ENCODE assay signal across 17 cellular contexts in the genomic region with DNA sequence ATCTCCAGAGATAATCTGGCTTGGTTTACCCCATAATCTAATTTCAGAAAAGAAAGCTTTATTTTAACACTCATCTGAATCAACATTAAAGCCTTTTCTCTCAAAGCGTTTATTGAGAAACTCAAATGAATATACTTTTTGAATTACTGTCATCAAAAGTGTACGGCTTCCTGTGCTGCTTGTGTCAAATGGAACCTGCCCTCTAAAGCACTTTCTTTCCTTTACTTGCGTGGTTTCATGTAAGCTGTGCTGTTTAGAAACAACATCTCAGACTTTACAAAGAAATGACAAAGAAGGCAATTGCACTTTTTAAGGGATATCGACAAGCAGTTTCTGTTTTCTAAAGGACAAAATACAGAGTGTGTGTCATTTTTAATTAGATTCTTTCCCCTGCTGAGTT. TPM values are rescaled to one million over a fixed set of nuclear protein-coding genes. Genes with fewer than 3 reads are reported as not detected.
DNase-seq lines count a peak whose midpoint lies in the region; ATAC-seq, FAIRE-seq and TF ChIP-seq lines count a peak whose summit lies in the region.
"Had no signal": no experiment of that assay in that cellular context is flagged by ENCODE, and none has a peak within 500 bp of the region (broad histone marks: within the 10 kb centered on the region; RNA-seq: fewer than 3 reads in every experiment).

No MANE protein-coding gene starts in this region.

- intact Hi-C loops in mammary epithelial cell (cut with micrococcal nuclease), result no loop called here
- intact Hi-C loops in breast epithelium (cut with DNase I; ENCODE audit: low total_unique reads), result no loop called here

- ATAC-seq in SK-N-SH treated with all-trans-retinoic acid at 6 μM for 48 hours, result no peak
- ATAC-seq: Right ventricle myocardium inferior had no signal

- in situ Hi-C loops in mammary epithelial cell (cut with MboI; ENCODE audit: low sequenced_read_pairs in 2 of 2), result no loop called here

- H3K4me2 ChIP-seq in mammary epithelial cell (ENCODE audit: insufficient read depth, low read depth, low read length), result no peak overlapping the region
- H3K4me2 ChIP-seq in astrocyte (ENCODE audit: low read length), result peak overlapping the region; percentile 16

- H2AFZ ChIP-seq in mammary epithelial cell (ENCODE audit: low read depth, low read length), result no peak overlapping the region
- H2AFZ ChIP-seq in astrocyte (ENCODE audit: low read depth, low read length), result no peak overlapping the region

- no peak overlapping the region for H3K27ac Mint-ChIP-seq in astrocyte (ENCODE audit: unreplicated experiment)

- H3K4me3 ChIP-seq in mammary epithelial cell (replicated peaks in 1 of 3; ENCODE audit: insufficient read depth in 1 of 3, low read depth in 2 of 3, low read length in 3 of 3), result no peak overlapping the region
- no peak overlapping the region for H3K4me3 ChIP-seq in breast epithelium
- no peak overlapping the region for H3K4me3 ChIP-seq in astrocyte (ENCODE audit: insufficient read depth, low read depth, low read length)

- no peak overlapping the region for H3K27ac ChIP-seq in mammary epithelial cell (ENCODE audit: insufficient read depth, low read depth, low read length)
- no peak overlapping the region for H3K27ac ChIP-seq in breast epithelium
- no peak overlapping the region for H3K27ac ChIP-seq in astrocyte (ENCODE audit: low read depth, low read length)
- H3K27ac ChIP-seq: C4-2B had no signal

- H3K36me3 ChIP-seq in mammary epithelial cell (ENCODE audit: insufficient read depth, low read length) (no peaks in the 10 kb centered on the region), breast epithelium (no peaks in the 10 kb centered on the region), astrocyte (ENCODE audit: insufficient read depth, low read length) (peaks cover 9% of the 10 kb centered on the region)

- DNase-seq in mammary epithelial cell (no peak), breast epithelium (ENCODE audit: low spot score in 2 of 2) (no peak), GM18507 (ENCODE audit: extremely low spot score, insufficient read length, low read depth) (no peak), astrocyte (ENCODE audit: low read depth) (no peak), amniotic stem cell (lab: John Stamatoyannopoulos, UW) (no peak), nucleus accumbens (lab: John Stamatoyannopoulos, UW) (no peak)
- DNase-seq: AML-193, KBM-7, NCI-H1105 treated with DMSO at 0.1 percent for 48 hours, NCI-H1694, NCI-H2081 treated with DMSO at 0.1 percent for 48 hours, NCI-H446 treated with DMSO at 0.1 percent for 48 hours had no signal

- H3K4me3 Mint-ChIP-seq in astrocyte (ENCODE audit: unreplicated experiment), result no peak overlapping the region

- BruUV-seq in mammary epithelial cell (replicated peaks; lab: Mats Ljungman, UMichigan), result TSS peak; percentile 17

- H3K4me1 ChIP-seq in mammary epithelial cell (ENCODE audit: insufficient read depth, low read length) (peaks cover 7% of the 10 kb centered on the region), breast epithelium (no peaks in the 10 kb centered on the region), astrocyte (ENCODE audit: insufficient read depth, low read length) (no peaks in the 10 kb centered on the region)

- no peaks in the 10 kb centered on the region for H4K20me1 ChIP-seq in mammary epithelial cell (ENCODE audit: insufficient read depth, low read length)
- H4K20me1 ChIP-seq in astrocyte (ENCODE audit: insufficient read depth, low read length), result no peaks in the 10 kb centered on the region

- peaks cover 12% of the 10 kb centered on the region for H3K36me3 Mint-ChIP-seq in astrocyte (ENCODE audit: low read depth, unreplicated experiment)

- no peak for TF ChIP-seq POLR2A in breast epithelium (IDR thresholded peaks at IDR 0.05)

- peaks cover 7% of the 10 kb centered on the region for H3K4me1 Mint-ChIP-seq in astrocyte (ENCODE audit: low read depth, unreplicated experiment)

- H3K9me3 Mint-ChIP-seq in astrocyte (ENCODE audit: unreplicated experiment), result no peaks in the 10 kb centered on the region

- H3K27me3 Mint-ChIP-seq in astrocyte (ENCODE audit: low read depth, unreplicated experiment), result no peaks in the 10 kb centered on the region

- H3K9ac ChIP-seq in mammary epithelial cell (ENCODE audit: insufficient read depth, low read length) (no peak overlapping the region), astrocyte (ENCODE audit: low read length) (no peak overlapping the region)

- H3K9me3 ChIP-seq in mammary epithelial cell (replicated peaks; ENCODE audit: insufficient read depth, low read length) (no peaks in the 10 kb centered on the region), breast epithelium (no peaks in the 10 kb centered on the region), astrocyte (ENCODE audit: insufficient read depth, low read depth, low read length) (no peaks in the 10 kb centered on the region)

- 85% methylated on average over 4 of the region's 4 CpGs for WGBS in mammary epithelial cell (ENCODE audit: low coverage, missing lambda C conversion rate)

- no peaks in the 10 kb centered on the region for H3K27me3 ChIP-seq in mammary epithelial cell (ENCODE audit: insufficient read depth, low read length)
- no peaks in the 10 kb centered on the region for H3K27me3 ChIP-seq in breast epithelium
- no peaks in the 10 kb centered on the region for H3K27me3 ChIP-seq in astrocyte (ENCODE audit: insufficient read depth, low read length)

- CTCF ChIA-PET in mammary epithelial cell (lab: Charles Lee; ENCODE audit: low non-redundant PET), result no interaction called here

- H3K79me2 ChIP-seq in mammary epithelial cell (ENCODE audit: insufficient read depth, low read length) (no peaks in the 10 kb centered on the region), astrocyte (ENCODE audit: insufficient read depth, low read length) (no peaks in the 10 kb centered on the region)

- TF ChIP-seq CTCF in mammary epithelial cell (conservative IDR thresholded peaks at IDR 0.05 in 1 of 2, IDR thresholded peaks at IDR 0.05 in 1 of 2; ENCODE audit: extremely low read depth in 1 of 2, insufficient read depth in 1 of 2, low read depth in 1 of 2, low read length in 2 of 2) (no peak), breast epithelium (IDR thresholded peaks at IDR 0.05) (no peak), astrocyte (IDR thresholded peaks at IDR 0.05; ENCODE audit: insufficient read depth, low read depth, low read length) (no peak)

- dilution Hi-C loops in mammary epithelial cell (cut with HindIII; ENCODE audit: low sequenced_read_pairs), result no loop called here

- FAIRE-seq in GM18507 (lab: Jason Lieb, UNC), result peak; percentile 67
- FAIRE-seq in astrocyte (lab: Jason Lieb, UNC), result no peak
- FAIRE-seq: D721Med, H54 had no signal

TF ChIP-seq in SK-N-SH treated with all-trans-retinoic acid at 6 μM for 48 hours, 23 proteins besides CTCF, POLR2A, EP300 and RAD21:
- TF ChIP-seq ZNF8 (CRISPR knock-in tag; IDR thresholded peaks at IDR 0.05), result no peak
- TF ChIP-seq ISL1 (CRISPR knock-in tag; IDR thresholded peaks at IDR 0.05), result no peak
- no peak for TF ChIP-seq BACH2 (CRISPR knock-in tag; IDR thresholded peaks at IDR 0.05; ENCODE audit: borderline replicate concordance)
- no peak for TF ChIP-seq CSDC2 (CRISPR knock-in tag; IDR thresholded peaks at IDR 0.05)
- TF ChIP-seq, protein P1, sequence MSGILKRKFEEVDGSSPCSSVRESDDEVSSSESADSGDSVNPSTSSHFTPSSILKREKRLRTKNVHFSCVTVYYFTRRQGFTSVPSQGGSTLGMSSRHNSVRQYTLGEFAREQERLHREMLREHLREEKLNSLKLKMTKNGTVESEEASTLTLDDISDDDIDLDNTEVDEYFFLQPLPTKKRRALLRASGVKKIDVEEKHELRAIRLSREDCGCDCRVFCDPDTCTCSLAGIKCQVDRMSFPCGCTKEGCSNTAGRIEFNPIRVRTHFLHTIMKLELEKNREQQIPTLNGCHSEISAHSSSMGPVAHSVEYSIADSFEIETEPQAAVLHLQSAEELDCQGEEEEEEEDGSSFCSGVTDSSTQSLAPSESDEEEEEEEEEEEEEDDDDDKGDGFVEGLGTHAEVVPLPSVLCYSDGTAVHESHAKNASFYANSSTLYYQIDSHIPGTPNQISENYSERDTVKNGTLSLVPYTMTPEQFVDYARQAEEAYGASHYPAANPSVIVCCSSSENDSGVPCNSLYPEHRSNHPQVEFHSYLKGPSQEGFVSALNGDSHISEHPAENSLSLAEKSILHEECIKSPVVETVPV (CRISPR knock-in tag; IDR thresholded peaks at IDR 0.05), result no peak
- no peak for TF ChIP-seq TCF4 (CRISPR knock-in tag; IDR thresholded peaks at IDR 0.05; ENCODE audit: borderline replicate concordance)
- no peak for TF ChIP-seq ESRRG (CRISPR knock-in tag; IDR thresholded peaks at IDR 0.05)
- no peak for TF ChIP-seq GLIS3 (CRISPR knock-in tag; IDR thresholded peaks at IDR 0.05)
- no peak for TF ChIP-seq PPARA (CRISPR knock-in tag; IDR thresholded peaks at IDR 0.05; ENCODE audit: borderline replicate concordance)
- no peak for TF ChIP-seq RARB (CRISPR knock-in tag; IDR thresholded peaks at IDR 0.05)
- TF ChIP-seq CREB5 (CRISPR knock-in tag; IDR thresholded peaks at IDR 0.05; ENCODE audit: low read depth), result no peak
- no peak for TF ChIP-seq ZFP30 (CRISPR knock-in tag; IDR thresholded peaks at IDR 0.05)

RNA-seq across cellular contexts. Expression of gene CYBRD1, which starts 35.1 kb away (rescaled TPM):
- total RNA-seq in mammary epithelial cell, result 10 to 100 TPM; 25.6 to 62.8 TPM
- 12.7 TPM for polyA plus RNA-seq in mammary epithelial cell
- polyA minus RNA-seq in mammary epithelial cell, result 65.6 TPM
- 100 to 1,000 TPM; 396 to 761 (median 409) TPM for total RNA-seq in breast epithelium
- 26.7 and 37.2 TPM in 2 replicates for total RNA-seq in astrocyte

Comparison
In these comparisons a context has a peak if more than half of its experiments do, and no peak if none do; other contexts are left out.
1. RNA of gene CYBRD1, which starts 35.1 kb away (total RNA-seq): 396 to 761 TPM in breast epithelium; 25.6 to 62.8 TPM in mammary epithelial cell and 26.7 to 37.2 TPM in astrocyte; every median in the first group is over 4 times any median in the second.